Comparison of ENCODE assay signal across 12 cellular contexts in the genomic region with DNA sequence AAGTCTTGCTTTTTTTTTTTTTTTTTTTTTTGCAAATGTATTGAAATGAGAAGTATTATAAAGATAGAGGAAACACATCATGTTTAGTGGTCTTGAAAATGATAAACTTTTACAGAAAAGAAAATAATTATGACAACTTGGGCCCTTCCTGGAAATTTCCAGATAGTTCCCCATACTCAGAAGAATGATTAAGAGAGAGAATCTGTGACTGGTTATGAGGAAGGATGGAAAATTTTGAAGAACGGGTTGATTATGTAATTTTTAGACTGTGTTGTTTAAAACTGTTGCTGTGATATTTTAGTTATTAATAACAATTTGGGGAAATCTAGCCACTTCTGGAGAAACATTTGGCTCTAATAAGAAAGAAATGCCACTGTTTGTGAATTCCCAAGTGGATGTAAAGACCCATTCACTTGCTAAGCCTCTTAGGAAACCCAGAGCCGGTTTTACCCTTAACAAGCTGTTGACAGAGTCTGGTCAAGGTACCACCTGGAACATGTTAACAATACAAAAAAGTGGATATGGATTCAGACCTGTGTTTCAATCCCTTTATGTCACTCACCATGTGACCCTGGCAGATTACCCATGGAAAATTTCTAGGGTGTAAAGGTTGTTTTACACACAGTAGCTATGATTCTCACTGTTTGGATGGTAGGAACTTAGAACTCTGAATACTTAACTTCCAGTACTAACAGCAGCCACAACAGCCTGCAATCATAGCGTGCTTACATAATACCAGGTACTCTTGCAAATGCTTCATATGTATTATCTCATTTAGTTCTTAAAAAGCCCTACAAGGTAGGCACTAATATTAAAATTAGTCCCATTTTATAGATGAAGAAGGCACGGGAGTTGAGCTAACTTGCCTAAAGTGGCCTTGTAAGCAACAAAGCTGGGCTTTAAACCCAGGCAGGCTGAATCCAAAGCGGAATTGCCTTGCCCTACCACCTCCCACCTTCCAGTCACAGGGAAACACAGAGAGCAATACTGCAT. TPM values are rescaled to one million over a fixed set of nuclear protein-coding genes. Genes with fewer than 3 reads are reported as not detected.
DNase-seq lines count a peak whose midpoint lies in the region; TF ChIP-seq lines count a peak whose summit lies in the region.
"Had no signal": no experiment of that assay in that cellular context is flagged by ENCODE, and none has a peak within 500 bp of the region (broad histone marks: within the 10 kb centered on the region; RNA-seq: fewer than 3 reads in every experiment).

No MANE protein-coding gene starts in this region.

- H3K27ac Mint-ChIP-seq in CD4-positive, alpha-beta memory T cell = peak overlapping the region; percentile 29 to 94 (median 77)
- H3K27ac Mint-ChIP-seq: activated naive CD8-positive, alpha-beta T cell treated with anti-CD3 and anti-CD28 coated beads, Interleukin-2, amount 10 ng/mL, durations not matched to agents 7 days and 5 days; stimulated activated naive CD8-positive, alpha-beta T cell treated with anti-CD3 and anti-CD28 coated beads, Interleukin-15, amount 100 ng/mL, for 72 hours had no signal

- H3K4me1 Mint-ChIP-seq in CD4-positive, alpha-beta memory T cell = peaks cover 31 to 54% (median 42%) of the 10 kb centered on the region in 4 donors

- peaks cover 23 to 24% of the 10 kb centered on the region in 2 donors for H3K36me3 Mint-ChIP-seq in CD4-positive, alpha-beta memory T cell

- peaks cover 50% of the 10 kb centered on the region for H3K4me1 ChIP-seq in CD4-positive, alpha-beta memory T cell (ENCODE audit: insufficient read depth, low read length)
- H3K4me1 ChIP-seq in ovary (ENCODE audit: insufficient read depth) = peaks cover 20% of the 10 kb centered on the region

- H3K27me3 Mint-ChIP-seq in CD4-positive, alpha-beta memory T cell = no peaks in the 10 kb centered on the region
- H3K27me3 Mint-ChIP-seq: activated naive CD8-positive, alpha-beta T cell treated with anti-CD3 and anti-CD28 coated beads, Interleukin-2, amount 10 ng/mL, durations not matched to agents 7 days and 5 days; stimulated activated naive CD8-positive, alpha-beta T cell treated with anti-CD3 and anti-CD28 coated beads, Interleukin-15, amount 100 ng/mL, for 72 hours had no signal

- H3K27me3 ChIP-seq in CD4-positive, alpha-beta memory T cell (ENCODE audit: insufficient read depth, low read length) = no peaks in the 10 kb centered on the region
- H3K27me3 ChIP-seq in ovary = no peaks in the 10 kb centered on the region

- intact Hi-C loops in CD4-positive, alpha-beta memory T cell (cut with micrococcal nuclease) = no loop called here
- intact Hi-C loops in ovary (cut with DNase I) (no loop called here), posterior vena cava (cut with DNase I) (no loop called here)

- H3K4me3 Mint-ChIP-seq in CD4-positive, alpha-beta memory T cell = peak overlapping the region; percentile 64 to 83 (median 74)

- POLR2A ChIA-PET in CD4-positive, alpha-beta memory T cell (lab: Charles Lee; ENCODE audit: partially characterized antibody) = interaction anchor here (0.6 to 8.1 kb wide), 8 partner anchors 10 to 93 kb away, joined by 3 to 196 read pairs (median 7); no protein-coding TSS in a partner anchor

- peak; percentile 23 for TF ChIP-seq POLR2A in ovary (IDR thresholded peaks at IDR 0.05)

- peaks cover 8% of the 10 kb centered on the region for H3K36me3 ChIP-seq in CD4-positive, alpha-beta memory T cell (ENCODE audit: insufficient read depth, low read length)
- H3K36me3 ChIP-seq in ovary = no peaks in the 10 kb centered on the region

- 58 to 61% (median 59%) methylated on average over 5 of the region's 5 CpGs for WGBS in ovary, 3 donors

- peak overlapping the region; percentile 32 for H3K27ac ChIP-seq in CD4-positive, alpha-beta memory T cell (ENCODE audit: low read depth, low read length)
- peak overlapping the region; percentile 64 to 65 for H3K27ac ChIP-seq in ovary
- H3K27ac ChIP-seq: HL-60, PC-9 had no signal

- TF ChIP-seq EP300 in ovary (IDR thresholded peaks at IDR 0.05) = no peak

- CTCF ChIA-PET in CD4-positive, alpha-beta memory T cell (lab: Charles Lee; ENCODE audit: partially characterized antibody) = interaction anchor here (0.8 to 3.0 kb wide), 10 partner anchors 12 to 155 kb away, joined by 3 to 15 read pairs (median 4); no protein-coding TSS in a partner anchor

- no peaks in the 10 kb centered on the region for H3K9me3 ChIP-seq in CD4-positive, alpha-beta memory T cell (ENCODE audit: control insufficient read depth in 1 of 2, low read length in 2 of 2)
- no peaks in the 10 kb centered on the region for H3K9me3 ChIP-seq in ovary

- H3K9me3 Mint-ChIP-seq in CD4-positive, alpha-beta memory T cell = peaks cover 0 to 11% (median 6%) of the 10 kb centered on the region in 8 donors

- H3K4me3 ChIP-seq in CD4-positive, alpha-beta memory T cell (ENCODE audit: low read length in 2 of 2) = no peak overlapping the region
- no peak overlapping the region for H3K4me3 ChIP-seq in ovary
- H3K4me3 ChIP-seq: PC-9 had no signal

- no peak for TF ChIP-seq CTCF in ovary (IDR thresholded peaks at IDR 0.05)

- DNase-seq in CD4-positive, alpha-beta memory T cell = no peak
- DNase-seq in HuH-7 (ENCODE audit: low spot score) (peak; percentile 72), dermis microvascular lymphatic vessel endothelial cell (ENCODE audit: low read depth in 2 of 2) (peak; percentile 42 to 60), ovary (no peak), occipital lobe (lab: John Stamatoyannopoulos, UW) (no peak), posterior vena cava (ENCODE audit: low spot score) (no peak), SHP77 treated with DMSO at 0.1 percent for 48 hours (lab: John Stamatoyannopoulos, UW) (no peak), OCI-M2 (lab: John Stamatoyannopoulos, UW; ENCODE audit: unreplicated experiment) (no peak)
- DNase-seq: activated naive CD8-positive, alpha-beta T cell treated with anti-CD3 and anti-CD28 coated beads, Interleukin-2, amount 10 ng/mL, durations not matched to agents 7 days and 5 days; PC-9; stimulated activated naive CD8-positive, alpha-beta T cell treated with anti-CD3 and anti-CD28 coated beads, Interleukin-15, amount 100 ng/mL, for 72 hours had no signal

RNA-seq across cellular contexts. Expression of gene ZBTB38, which starts 32.0 kb away (rescaled TPM):
- 10 to 100 TPM; 86.6 to 87.8 TPM for total RNA-seq in CD4-positive, alpha-beta memory T cell
- 100 to 1,000 TPM in 1 of 2 donors, 10 to 100 TPM in 1; 44.1 to 103 TPM for polyA plus RNA-seq in CD4-positive, alpha-beta memory T cell
- 53.9 and 87.4 TPM in 2 replicates for total RNA-seq in dermis microvascular lymphatic vessel endothelial cell
- 100 to 1,000 TPM in 2 of 7 donors, 10 to 100 TPM in 5; 77.5 to 125 (median 84.4) TPM for total RNA-seq in ovary
- 10 to 100 TPM; 23.2 to 43.0 TPM for polyA plus RNA-seq in ovary
- 182 TPM for total RNA-seq in occipital lobe
- 100 to 1,000 TPM; 101 to 125 TPM for total RNA-seq in posterior vena cava

Comparison
In these comparisons a context has a peak if more than half of its experiments do, and no peak if none do; other contexts are left out.
1. DNase-seq: peak in HuH-7 (single experiment) and dermis microvascular lymphatic vessel endothelial cell (2 of 2); none in CD4-positive, alpha-beta memory T cell (0 of 5), ovary (0 of 5), occipital lobe (single experiment), posterior vena cava (single experiment), SHP77 treated with DMSO at 0.1 percent for 48 hours (single experiment) and OCI-M2 (single experiment).